Comparison of ENCODE assay signal across 33 cellular contexts in genomic region chrX:38105216-38105725, GRCh38.
"Had no signal": no experiment of that assay in that cellular context is flagged by ENCODE, and none has a peak within 500 bp of the region (broad histone marks: within the 10 kb centered on the region; RNA-seq: fewer than 3 reads in every experiment).

No MANE protein-coding gene starts in this region.

- H3K4me2 ChIP-seq: PC-9 had no signal

- H3K9me3 Mint-ChIP-seq: activated CD4-positive, alpha-beta T cell treated with anti-CD3 and anti-CD28 coated beads, Interleukin-2, amount 10 ng/mL, durations not matched to agents 24 days and 14 days; activated CD8-positive, alpha-beta T cell treated with anti-CD3 and anti-CD28 coated beads for 36 hours; activated naive CD4-positive, alpha-beta T cell treated with anti-CD3 and anti-CD28 coated beads, Interleukin-2, amount 50 U/mL, for 72 hours; activated T-cell treated with anti-CD3 and anti-CD28 coated beads, Interleukin-2, amount 50 U/mL, for 72 hours; activated T-helper 2 cell treated with anti-CD3 and anti-CD28 coated beads, Interferon-gamma antibody, Interleukin-2, Interleukin-4, amounts not matched to agents 10 μg/mL and 5 μg/mL and 100 μg/mL, durations not matched to agents 14 hours and 24 hours and 36 hours had no signal

- H3K27ac ChIP-seq: adrenal gland, body of pancreas, breast epithelium, PC-9, RWPE1 had no signal

- ATAC-seq: activated CD8-positive, alpha-beta T cell treated with anti-CD3 and anti-CD28 coated beads for 36 hours; activated naive CD4-positive, alpha-beta T cell treated with anti-CD3 and anti-CD28 coated beads, Interleukin-2, amount 50 U/mL, for 72 hours; activated T-cell treated with anti-CD3 and anti-CD28 coated beads, Interleukin-2, amount 50 U/mL, for 72 hours; body of pancreas; Right ventricle myocardium inferior; SK-N-SH treated with all-trans-retinoic acid at 6 μM for 48 hours had no signal

- FAIRE-seq: RCC 7860, TTC549 had no signal

- H2AFZ ChIP-seq: PC-9 had no signal

- H3K36me3 Mint-ChIP-seq: activated naive CD4-positive, alpha-beta T cell treated with anti-CD3 and anti-CD28 coated beads, Interleukin-2, amount 50 U/mL, for 72 hours had no signal

- H3K27ac Mint-ChIP-seq: activated CD4-positive, alpha-beta T cell treated with anti-CD3 and anti-CD28 coated beads, Interleukin-2, amount 10 ng/mL, durations not matched to agents 24 days and 14 days; activated CD8-positive, alpha-beta T cell treated with anti-CD3 and anti-CD28 coated beads for 36 hours; activated naive CD4-positive, alpha-beta T cell treated with anti-CD3 and anti-CD28 coated beads, Interleukin-2, amount 50 U/mL, for 72 hours; activated T-cell treated with anti-CD3 and anti-CD28 coated beads, Interleukin-2, amount 50 U/mL, for 72 hours; activated T-helper 2 cell treated with anti-CD3 and anti-CD28 coated beads, Interferon-gamma antibody, Interleukin-2, Interleukin-4, amounts not matched to agents 10 μg/mL and 5 μg/mL and 100 μg/mL, durations not matched to agents 14 hours and 24 hours and 36 hours had no signal

- H3K27me3 ChIP-seq: body of pancreas had no signal

- H3K4me1 ChIP-seq: breast epithelium had no signal

- H3K9me3 ChIP-seq: adrenal gland, body of pancreas had no signal

- H3K36me3 ChIP-seq: adrenal gland, breast epithelium had no signal

- H3K4me3 ChIP-seq: adrenal gland, body of pancreas, breast epithelium, PC-9 had no signal

- H3K4me3 Mint-ChIP-seq: activated CD4-positive, alpha-beta T cell treated with anti-CD3 and anti-CD28 coated beads, Interleukin-2, amount 10 ng/mL, durations not matched to agents 24 days and 14 days; activated CD8-positive, alpha-beta T cell treated with anti-CD3 and anti-CD28 coated beads for 36 hours; activated T-cell treated with anti-CD3 and anti-CD28 coated beads, Interleukin-2, amount 50 U/mL, for 72 hours had no signal

- DNase-seq: activated CD4-positive, alpha-beta T cell treated with anti-CD3 and anti-CD28 coated beads, Interleukin-2, amount 10 ng/mL, durations not matched to agents 24 days and 14 days; activated CD4-positive, alpha-beta T cell treated with anti-CD3 and anti-CD28 coated beads, Interleukin-2, amount 50 U/mL, for 4 hours; activated CD8-positive, alpha-beta T cell treated with anti-CD3 and anti-CD28 coated beads for 36 hours; activated gamma-delta T cell; activated naive CD4-positive, alpha-beta T cell treated with Interleukin-2 at 50 U/mL for 16 hours; activated T-cell treated with anti-CD3 and anti-CD28 coated beads, Interleukin-2, amount 50 U/mL, for 1 hour; activated T-cell treated with anti-CD3 and anti-CD28 coated beads, Interleukin-2, amount 50 U/mL, for 72 hours; adrenal gland; body of pancreas; KG1; NCI-H1092 treated with DMSO at 0.1 percent for 48 hours; NCI-H1417; NCI-H146; NCI-H187; NCI-H2029 treated with DMSO at 0.1 percent for 48 hours; NCI-H2107; NCI-H2171 treated with DMSO at 0.1 percent for 48 hours; NCI-H226; NCI-H446 treated with DMSO at 0.1 percent for 48 hours; NCI-H524 treated with DMSO at 0.1 percent for 48 hours; NK-92 treated with Interleukin-12 subunit alpha and Interleukin-12 subunit beta, amount 100 ng/mL, for 24 hours; PC-9; SIG-M5; T-helper 1 cell; T1000 had no signal
